ENCODE assay signal across 15 cellular contexts in the genomic region with DNA sequence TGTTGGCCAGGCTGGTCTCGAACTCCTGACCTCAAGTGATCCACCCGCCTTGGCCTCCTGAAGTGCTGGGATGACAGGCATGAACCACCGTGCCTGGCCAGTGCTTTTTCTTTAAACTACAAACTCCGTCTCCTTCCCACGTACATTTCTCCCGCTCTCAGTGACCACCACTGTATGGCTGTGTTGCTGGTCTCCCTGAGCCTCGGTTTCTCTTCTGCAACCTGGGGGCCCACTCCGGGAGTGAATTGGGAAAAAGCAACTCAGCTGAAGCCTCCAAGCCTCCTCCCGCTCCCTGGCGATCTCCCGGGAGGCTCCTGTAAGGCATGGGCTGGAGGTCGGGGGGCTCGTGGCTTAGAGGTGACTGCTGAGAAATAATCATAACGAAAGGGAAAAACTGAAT.
"Had no signal": no experiment of that assay in that cellular context is flagged by ENCODE, and none has a peak within 500 bp of the region (broad histone marks: within the 10 kb centered on the region; RNA-seq: fewer than 3 reads in every experiment).

No MANE protein-coding gene starts in this region.

- H3K4me1 Mint-ChIP-seq: immature natural killer cell; naive thymus-derived CD4-positive, alpha-beta T cell had no signal

- DNase-seq: cerebellar nuclear complex; colonic mucosa; dermis blood vessel endothelial cell; foreskin keratinocyte; immature natural killer cell; kidney glomerular epithelial cell; mesendoderm; naive thymus-derived CD4-positive, alpha-beta T cell; stimulated activated CD4-positive, alpha-beta T cell treated with anti-CD3 and anti-CD28 coated beads, Interleukin-12 subunit alpha, Interleukin-12 subunit beta, amount 100 ng/mL, for 4 hours; stimulated activated naive CD4-positive, alpha-beta T cell; thyroid gland; upper lobe of left lung had no signal

- H3K4me1 ChIP-seq: colonic mucosa, foreskin keratinocyte, upper lobe of left lung had no signal

- H3K9me3 ChIP-seq: colonic mucosa, neutrophil, thyroid gland had no signal

- H3K27ac Mint-ChIP-seq: immature natural killer cell; naive thymus-derived CD4-positive, alpha-beta T cell had no signal

- H3K4me3 ChIP-seq: colonic mucosa, skin epidermis, thyroid gland, upper lobe of left lung had no signal

- H3K9me3 Mint-ChIP-seq: immature natural killer cell had no signal

- H3K4me3 Mint-ChIP-seq: immature natural killer cell; naive thymus-derived CD4-positive, alpha-beta T cell had no signal

- H3K27ac ChIP-seq: colonic mucosa, foreskin keratinocyte, neutrophil, skin epidermis, thyroid gland, upper lobe of left lung had no signal

- H3K27me3 ChIP-seq: colonic mucosa, thyroid gland, upper lobe of left lung had no signal

- ATAC-seq: foreskin keratinocyte; naive thymus-derived CD4-positive, alpha-beta T cell; sciatic nerve had no signal

- H3K36me3 ChIP-seq: colonic mucosa, neutrophil, thyroid gland, upper lobe of left lung had no signal
